13 cellular contexts compared by ENCODE assay signal in genomic region chr6:168451805-168452204, GRCh38. TPM values are rescaled to one million over a fixed set of nuclear protein-coding genes. Genes with fewer than 3 reads are reported as not detected.
DNase-seq lines count a peak whose midpoint lies in the region; ATAC-seq and TF ChIP-seq lines count a peak whose summit lies in the region.
"Had no signal": no experiment of that assay in that cellular context is flagged by ENCODE, and none has a peak within 500 bp of the region (broad histone marks: within the 10 kb centered on the region; RNA-seq: fewer than 3 reads in every experiment).

No MANE protein-coding gene starts in this region.

- intact Hi-C loops in PC-9 (cut with micrococcal nuclease; ENCODE audit: unreplicated experiment) = no loop called here
- intact Hi-C loops in testis (cut with DNase I; ENCODE audit: low total_unique reads) = no loop called here

- CTCF ChIA-PET in PC-9 (lab: Charles Lee) = no interaction called here

- H3K4me2 ChIP-seq in PC-9 = no peak overlapping the region

- no TSS peak for BruUV-seq in PC-9 (replicated peaks; lab: Mats Ljungman, UMichigan)

- H3K27ac ChIP-seq in PC-9 (no peak overlapping the region), testis (peak overlapping the region; percentile 71 to 76)

- DNase-seq in NCI-H2107 treated with DMSO at 0.1 percent for 48 hours (lab: John Stamatoyannopoulos, UW; ENCODE audit: unreplicated experiment) (peak; percentile 34), NCI-H2107 (lab: John Stamatoyannopoulos, UW) (no peak), PC-9 (no peak), fibroblast of villous mesenchyme (ENCODE audit: low read depth) (no peak), testis (no peak)
- DNase-seq in central memory CD4-positive, alpha-beta T cell = no peak
- no peak for DNase-seq in stimulated activated CD4-positive, alpha-beta T cell treated with anti-CD3 and anti-CD28 coated beads, Interleukin-2, amount 100 ng/mL, for 48 hours
- DNase-seq: ACHN, OCI-M1, T-helper 9 cell had no signal

- no peaks in the 10 kb centered on the region for H3K4me1 ChIP-seq in PC-9 (replicated peaks; ENCODE audit: insufficient read depth)
- peaks cover 37% of the 10 kb centered on the region for H3K4me1 ChIP-seq in testis

- TF ChIP-seq CTCF in PC-9 (conservative IDR thresholded peaks at IDR 0.05) (peak; percentile 31; the same call in 1 of the 2 replicates), fibroblast of villous mesenchyme (IDR thresholded peaks at IDR 0.05; ENCODE audit: insufficient read depth, low read depth, low read length) (peak; percentile 1), testis (IDR thresholded peaks at IDR 0.05) (peak in 2 of 3 experiments; percentile 5 to 14)

- WGBS in testis, 2 donors = 35 to 51% methylated on average over 2 of the region's 2 CpGs

- no peak for TF ChIP-seq POLR2A in testis (IDR thresholded peaks at IDR 0.05)

- no peak for ATAC-seq in GM18519 (IDR thresholded peaks at IDR 0.05; ENCODE audit: low FRiP score, unreplicated experiment)
- ATAC-seq: activated naive CD4-positive, alpha-beta T cell treated with anti-CD3 and anti-CD28 coated beads, Interleukin-2, amount 50 U/mL, for 72 hours had no signal

- H4K20me1 ChIP-seq in PC-9 (ENCODE audit: insufficient read depth) = no peaks in the 10 kb centered on the region

- H3F3A ChIP-seq in PC-9 (ENCODE audit: insufficient read depth, low read depth) = no peaks in the 10 kb centered on the region

- H3K36me3 ChIP-seq in PC-9 (ENCODE audit: low read depth) (no peaks in the 10 kb centered on the region), testis (ENCODE audit: low read depth, missing control alignments) (no peaks in the 10 kb centered on the region)

- H3K9me3 ChIP-seq in PC-9 (ENCODE audit: insufficient read depth, low read depth) (no peaks in the 10 kb centered on the region), testis (no peaks in the 10 kb centered on the region)

- no peaks in the 10 kb centered on the region for H3K9me2 ChIP-seq in PC-9 (ENCODE audit: insufficient read depth)

- no peak overlapping the region for H2AFZ ChIP-seq in PC-9

- POLR2A ChIA-PET in PC-9 (lab: Charles Lee; ENCODE audit: unreplicated experiment) = no interaction called here

- H3K4me3 ChIP-seq in PC-9 = no peak overlapping the region
- H3K4me3 ChIP-seq in fibroblast of villous mesenchyme (ENCODE audit: low read depth, low read length) = no peak overlapping the region
- H3K4me3 ChIP-seq in testis = no peak overlapping the region

- H3K27me3 ChIP-seq in PC-9 (ENCODE audit: insufficient read depth, low read depth) = peaks cover 97% of the 10 kb centered on the region
- no peaks in the 10 kb centered on the region for H3K27me3 ChIP-seq in testis

- no peaks in the 10 kb centered on the region for H3K79me2 ChIP-seq in PC-9 (ENCODE audit: low read depth)

RNA-seq across cellular contexts. Expression of gene SMOC2, which starts 10.8 kb away (rescaled TPM):
- total RNA-seq in PC-9 (2021) (not detected in 2 replicates), fibroblast of villous mesenchyme (0.32 TPM in 1 of 2 replicates, not detected in the other), testis (100 to 1,000 TPM in 1 of 2 donors, 10 to 100 TPM in 1; 78.4 to 140 TPM)
- 110 TPM for polyA plus RNA-seq in testis (ENCODE audit: insufficient read depth, low read depth, low replicate concordance)
- total RNA-seq: activated CD8-positive, alpha-beta memory T cell treated with anti-CD3 and anti-CD28 coated beads for 36 hours; activated naive CD4-positive, alpha-beta T cell treated with anti-CD3 and anti-CD28 coated beads, Interleukin-2, amount 50 U/mL, for 72 hours had no signal

Comparison
In these comparisons a context has a peak if more than half of its experiments do, and no peak if none do; other contexts are left out.
1. RNA of gene SMOC2, which starts 10.8 kb away (total RNA-seq): 78.4 to 140 TPM in testis; not detected in PC-9 and 0.32 TPM in fibroblast of villous mesenchyme; every median in the first group is over 10 times any median in the second.
2. Peak in every context shown above with its lines, with median percentiles within 50 percentile points of each other: CTCF ChIP-seq.